14 cellular contexts compared by ENCODE assay signal in genomic region chr3:52270252-52270754, GRCh38. TPM values are rescaled to one million over a fixed set of nuclear protein-coding genes. Genes with fewer than 3 reads are reported as not detected.
DNase-seq lines count a peak whose midpoint lies in the region; ATAC-seq and FAIRE-seq lines count a peak whose summit lies in the region.
"Had no signal": no experiment of that assay in that cellular context is flagged by ENCODE, and none has a peak within 500 bp of the region (broad histone marks: within the 10 kb centered on the region; RNA-seq: fewer than 3 reads in every experiment).

No MANE protein-coding gene starts in this region.

- no peak overlapping the region for H3K4me3 ChIP-seq in right cardiac atrium (ENCODE audit: low read length)
- H3K4me3 ChIP-seq: A549, tibial artery had no signal

- peaks cover 12% of the 10 kb centered on the region for H3K4me1 ChIP-seq in right cardiac atrium (ENCODE audit: control insufficient read depth, insufficient read depth, low read length)

- H3K36me3 Mint-ChIP-seq in T-helper 2 cell treated with Interferon-gamma antibody and Interleukin-4, amounts not matched to agents 5 μg/mL and 100 μg/mL, for 36 hours (ENCODE audit: low read depth): peaks cover 81% of the 10 kb centered on the region
- H3K36me3 Mint-ChIP-seq in activated naive CD4-positive, alpha-beta T cell treated with anti-CD3 and anti-CD28 coated beads, Interleukin-2, amount 50 U/mL, for 72 hours: peaks cover 34 to 82% of the 10 kb centered on the region in 2 donors
- H3K36me3 Mint-ChIP-seq in stimulated activated effector memory CD8-positive, alpha-beta T cell treated with anti-CD3 and anti-CD28 coated beads, Interleukin-12 subunit alpha, Interleukin-12 subunit beta, amount 100 ng/mL, for 72 hours: peaks cover 100% of the 10 kb centered on the region

- H3K4me3 Mint-ChIP-seq in T-helper 2 cell treated with Interferon-gamma antibody and Interleukin-4, amounts not matched to agents 5 μg/mL and 100 μg/mL, for 36 hours: peak overlapping the region; percentile 72
- H3K4me3 Mint-ChIP-seq in stimulated activated effector memory CD8-positive, alpha-beta T cell treated with anti-CD3 and anti-CD28 coated beads, Interleukin-12 subunit alpha, Interleukin-12 subunit beta, amount 100 ng/mL, for 72 hours: peak overlapping the region; percentile 82

- peak overlapping the region; percentile 64 for H3K27ac ChIP-seq in right cardiac atrium (ENCODE audit: low read length)
- H3K27ac ChIP-seq: A549 had no signal

- no peak for FAIRE-seq in urothelium cell line (lab: Jason Lieb, UNC)
- FAIRE-seq: A549, keratinocyte had no signal

- peaks cover 64% of the 10 kb centered on the region for H3K4me1 Mint-ChIP-seq in T-helper 2 cell treated with Interferon-gamma antibody and Interleukin-4, amounts not matched to agents 5 μg/mL and 100 μg/mL, for 36 hours (ENCODE audit: low read depth)
- peaks cover 69% of the 10 kb centered on the region for H3K4me1 Mint-ChIP-seq in stimulated activated effector memory CD8-positive, alpha-beta T cell treated with anti-CD3 and anti-CD28 coated beads, Interleukin-12 subunit alpha, Interleukin-12 subunit beta, amount 100 ng/mL, for 72 hours

- no peak for ATAC-seq in activated naive CD4-positive, alpha-beta T cell treated with anti-CD3 and anti-CD28 coated beads, Interleukin-2, amount 50 U/mL, for 72 hours
- ATAC-seq in right cardiac atrium (peak in 1 of 2 donors; percentile 52), HG03025 (IDR thresholded peaks at IDR 0.05; ENCODE audit: low FRiP score, unreplicated experiment) (no peak), HG02678 (IDR thresholded peaks at IDR 0.05; ENCODE audit: unreplicated experiment) (no peak)
- no peak for ATAC-seq in stimulated activated effector memory CD8-positive, alpha-beta T cell treated with anti-CD3 and anti-CD28 coated beads, Interleukin-12 subunit alpha, Interleukin-12 subunit beta, amount 100 ng/mL, for 72 hours
- ATAC-seq: A549 had no signal

- H3K27me3 Mint-ChIP-seq in T-helper 2 cell treated with Interferon-gamma antibody and Interleukin-4, amounts not matched to agents 5 μg/mL and 100 μg/mL, for 36 hours (ENCODE audit: low read depth): no peaks in the 10 kb centered on the region

- H3K9me3 Mint-ChIP-seq in T-helper 2 cell treated with Interferon-gamma antibody and Interleukin-4, amounts not matched to agents 5 μg/mL and 100 μg/mL, for 36 hours: no peaks in the 10 kb centered on the region
- no peaks in the 10 kb centered on the region for H3K9me3 Mint-ChIP-seq in activated naive CD4-positive, alpha-beta T cell treated with anti-CD3 and anti-CD28 coated beads, Interleukin-2, amount 50 U/mL, for 72 hours
- H3K9me3 Mint-ChIP-seq in stimulated activated effector memory CD8-positive, alpha-beta T cell treated with anti-CD3 and anti-CD28 coated beads, Interleukin-12 subunit alpha, Interleukin-12 subunit beta, amount 100 ng/mL, for 72 hours: no peaks in the 10 kb centered on the region

- H3K27ac Mint-ChIP-seq in T-helper 2 cell treated with Interferon-gamma antibody and Interleukin-4, amounts not matched to agents 5 μg/mL and 100 μg/mL, for 36 hours: peak overlapping the region; percentile 70
- peak overlapping the region; percentile 91 to 97 for H3K27ac Mint-ChIP-seq in activated naive CD4-positive, alpha-beta T cell treated with anti-CD3 and anti-CD28 coated beads, Interleukin-2, amount 50 U/mL, for 72 hours
- H3K27ac Mint-ChIP-seq in stimulated activated effector memory CD8-positive, alpha-beta T cell treated with anti-CD3 and anti-CD28 coated beads, Interleukin-12 subunit alpha, Interleukin-12 subunit beta, amount 100 ng/mL, for 72 hours: peak overlapping the region; percentile 94

- no peaks in the 10 kb centered on the region for H3K9me3 ChIP-seq in right cardiac atrium (ENCODE audit: control insufficient read depth, low read length)
- H3K9me3 ChIP-seq: A549, tibial artery had no signal

- no peaks in the 10 kb centered on the region for H3K27me3 ChIP-seq in right cardiac atrium (ENCODE audit: control insufficient read depth, insufficient read depth)
- H3K27me3 ChIP-seq: tibial artery had no signal

- intact Hi-C loops in right cardiac atrium (cut with DNase I): loop anchor here in 1 of 4 donors (10.0 kb wide), 1 partner anchor 266 kb away; no protein-coding TSS in a partner anchor

- no peak for DNase-seq in T-helper 2 cell treated with Interferon-gamma antibody and Interleukin-4, amounts not matched to agents 5 μg/mL and 100 μg/mL, for 36 hours (ENCODE audit: low spot score)
- no peak for DNase-seq in T-helper 2 cell
- no peak for DNase-seq in activated naive CD4-positive, alpha-beta T cell treated with anti-CD3 and anti-CD28 coated beads, Interleukin-2, amount 50 U/mL, for 72 hours (ENCODE audit: low spot score in 2 of 2)
- DNase-seq in right cardiac atrium: no peak
- DNase-seq in stimulated activated effector memory CD8-positive, alpha-beta T cell treated with anti-CD3 and anti-CD28 coated beads, Interleukin-12 subunit alpha, Interleukin-12 subunit beta, amount 100 ng/mL, for 72 hours (ENCODE audit: low spot score in 2 of 2): no peak
- no peak for DNase-seq in urothelium cell line (ENCODE audit: low spot score)
- DNase-seq: effector CD4-positive, alpha-beta T cell; NCI-H1417 treated with DMSO at 0.1 percent for 48 hours; tibial artery had no signal

- WGBS in right cardiac atrium: 23% methylated on average over 9 of the region's 9 CpGs

RNA-seq across cellular contexts. Expression of gene WDR82, which starts 8.1 kb away (rescaled TPM):
- 100 to 1,000 TPM in 1 of 2 donors, 10 to 100 TPM in 1; 96.6 to 129 TPM for total RNA-seq in activated naive CD4-positive, alpha-beta T cell treated with anti-CD3 and anti-CD28 coated beads, Interleukin-2, amount 50 U/mL, for 72 hours
- total RNA-seq in right cardiac atrium: 10 to 100 TPM; 61.0 to 65.5 (median 63.2) TPM
- polyA plus RNA-seq in right cardiac atrium: 36.9 TPM

RNA-seq across cellular contexts. Expression of gene GLYCTK, which starts 17.3 kb away (rescaled TPM):
- total RNA-seq in activated naive CD4-positive, alpha-beta T cell treated with anti-CD3 and anti-CD28 coated beads, Interleukin-2, amount 50 U/mL, for 72 hours: 10 to 100 TPM; 20.4 to 24.1 TPM
- 1 to 10 TPM; 4.2 to 7.5 (median 6.3) TPM for total RNA-seq in right cardiac atrium
- polyA plus RNA-seq in right cardiac atrium: 8.1 TPM

RNA-seq across cellular contexts. Expression of gene PPM1M, which starts 24.7 kb away (rescaled TPM):
- 10 to 100 TPM; 52.3 to 74.1 TPM for total RNA-seq in activated naive CD4-positive, alpha-beta T cell treated with anti-CD3 and anti-CD28 coated beads, Interleukin-2, amount 50 U/mL, for 72 hours
- total RNA-seq in right cardiac atrium: 10 to 100 TPM; 11.3 to 16.3 (median 14.7) TPM
- polyA plus RNA-seq in right cardiac atrium: 9.5 TPM

RNA-seq across cellular contexts. Expression of gene TWF2, which starts 31.3 kb away (rescaled TPM):
- 100 to 1,000 TPM in 1 of 2 donors, 10 to 100 TPM in 1; 75.8 to 139 TPM for total RNA-seq in activated naive CD4-positive, alpha-beta T cell treated with anti-CD3 and anti-CD28 coated beads, Interleukin-2, amount 50 U/mL, for 72 hours
- total RNA-seq in right cardiac atrium: 10 to 100 TPM; 32.0 to 70.0 (median 45.0) TPM
- polyA plus RNA-seq in right cardiac atrium: 56.5 TPM

RNA-seq across cellular contexts. Expression of gene TLR9, which starts 44.9 kb away (rescaled TPM):
- total RNA-seq in activated naive CD4-positive, alpha-beta T cell treated with anti-CD3 and anti-CD28 coated beads, Interleukin-2, amount 50 U/mL, for 72 hours: under 1 TPM; 0.18 to 0.86 TPM
- under 1 TPM; 0.09 to 0.24 (median 0.20) TPM for total RNA-seq in right cardiac atrium
- 0.05 TPM for polyA plus RNA-seq in right cardiac atrium
- total RNA-seq: RPMI7951 had no signal
- polyA plus RNA-seq: keratinocyte had no signal
